Comparison of ENCODE assay signal across 24 cellular contexts in genomic region chrX:129427267-129427666, GRCh38.
DNase-seq lines count a peak whose midpoint lies in the region; ATAC-seq and TF ChIP-seq lines count a peak whose summit lies in the region.
"Had no signal": no experiment of that assay in that cellular context is flagged by ENCODE, and none has a peak within 500 bp of the region (broad histone marks: within the 10 kb centered on the region; RNA-seq: fewer than 3 reads in every experiment).

No MANE protein-coding gene starts in this region.

- H3K9me3 Mint-ChIP-seq in activated CD4-positive, alpha-beta T cell treated with anti-CD3 and anti-CD28 coated beads for 36 hours (ENCODE audit: low read depth) = peaks cover 3% of the 10 kb centered on the region
- H3K9me3 Mint-ChIP-seq in endodermal cell = peaks cover 79% of the 10 kb centered on the region

- CTCF ChIA-PET in activated CD4-positive, alpha-beta T cell treated with anti-CD3 and anti-CD28 coated beads for 36 hours (lab: Charles Lee) = no interaction called here

- H3K4me1 ChIP-seq in KMS-11 (ENCODE audit: low read depth, poor library complexity, severe bottlenecking) (peaks cover 15% of the 10 kb centered on the region), endodermal cell (ENCODE audit: control insufficient read depth, insufficient read depth, low read length) (no peaks in the 10 kb centered on the region)
- H3K4me1 ChIP-seq: BE2C, lower lobe of right lung, SJSA1 had no signal

- no peak overlapping the region for H2AFZ ChIP-seq in KMS-11 (ENCODE audit: low read depth)
- H2AFZ ChIP-seq: GM23248 had no signal

- H3K79me2 ChIP-seq in KMS-11 (ENCODE audit: insufficient read depth, low read depth) = no peaks in the 10 kb centered on the region

- no peak overlapping the region for H3K4me2 ChIP-seq in KMS-11

- no peaks in the 10 kb centered on the region for H3K36me3 ChIP-seq in KMS-11 (ENCODE audit: insufficient read depth)
- H3K36me3 ChIP-seq in endodermal cell (ENCODE audit: control insufficient read depth, insufficient read depth, low read length) = peaks cover 26% of the 10 kb centered on the region
- H3K36me3 ChIP-seq: BE2C, lower lobe of right lung, SJSA1 had no signal

- WGBS in endodermal cell (ENCODE audit: insufficient coverage in 1 of 2, insufficient read length in 1 of 2), 2 experiments = 100% methylated on average over 1 of the region's 1 CpG; no CpG with 5 or more reads in 1 of the 2 experiments

- H3K36me3 Mint-ChIP-seq in activated CD4-positive, alpha-beta T cell treated with anti-CD3 and anti-CD28 coated beads for 36 hours (ENCODE audit: low read depth) = no peaks in the 10 kb centered on the region
- peaks cover 60% of the 10 kb centered on the region for H3K36me3 Mint-ChIP-seq in endodermal cell (ENCODE audit: low read depth)
- H3K36me3 Mint-ChIP-seq: immature natural killer cell had no signal

- no peaks in the 10 kb centered on the region for H4K20me1 ChIP-seq in KMS-11 (ENCODE audit: insufficient read depth)

- intact Hi-C loops in activated CD4-positive, alpha-beta T cell treated with anti-CD3 and anti-CD28 coated beads for 36 hours (cut with DNase I, micrococcal nuclease) = no loop called here

- H3K4me3 Mint-ChIP-seq in activated CD4-positive, alpha-beta T cell treated with anti-CD3 and anti-CD28 coated beads for 36 hours = no peak overlapping the region
- H3K4me3 Mint-ChIP-seq in endodermal cell = no peak overlapping the region
- H3K4me3 Mint-ChIP-seq: immature natural killer cell had no signal

- POLR2A ChIA-PET in activated CD4-positive, alpha-beta T cell treated with anti-CD3 and anti-CD28 coated beads for 36 hours (lab: Charles Lee) = no interaction called here

- peak; percentile 5 for DNase-seq in activated CD4-positive, alpha-beta T cell treated with anti-CD3 and anti-CD28 coated beads for 36 hours
- no peak for DNase-seq in activated CD4-positive, alpha-beta T cell treated with anti-CD3 and anti-CD28 coated beads for 48 hours
- no peak for DNase-seq in endodermal cell
- no peak for DNase-seq in stimulated activated CD4-positive, alpha-beta T cell treated with anti-CD3 and anti-CD28 coated beads, Interleukin-15, amount 100 ng/mL, for 24 hours
- no peak for DNase-seq in iPS-NIHi7 (ENCODE audit: extremely low spot score)
- DNase-seq in kidney tubule cell (ENCODE audit: low spot score) = no peak
- DNase-seq: activated CD4-positive, alpha-beta T cell treated with anti-CD3 and anti-CD28 coated beads, Interleukin-2, amount 50 U/mL, for 4 hours; activated CD8-positive, alpha-beta memory T cell treated with anti-CD3 and anti-CD28 coated beads, Interleukin-2, amount 50 U/mL, for 4 hours; activated effector memory CD4-positive, alpha-beta T cell treated with Interleukin-2 at 50 U/mL for 16 hours; BE2C; cerebellar nuclear complex; COR-L47; GM23248; immature natural killer cell; lower lobe of right lung; NCI-H1048; NCI-H187 treated with DMSO at 0.1 percent for 48 hours; NCI-H446; NK-92 treated with Interleukin-12 subunit alpha and Interleukin-12 subunit beta, amount 100 ng/mL, for 24 hours; T-helper 2 cell had no signal

- no peak overlapping the region for H3K27ac ChIP-seq in KMS-11
- no peak overlapping the region for H3K27ac ChIP-seq in endodermal cell (ENCODE audit: low read depth, low read length)
- H3K27ac ChIP-seq: GM23248, lower lobe of right lung, SJSA1 had no signal

- H3K9ac ChIP-seq in KMS-11 (no peak overlapping the region), endodermal cell (ENCODE audit: extremely low read depth, low read length, poor library complexity, severe bottlenecking) (no peak overlapping the region)
- H3K9ac ChIP-seq: GM23248 had no signal

- TF ChIP-seq CTCF in KMS-11 (conservative IDR thresholded peaks at IDR 0.05; ENCODE audit: low read depth, low read length) (peak; percentile 44), endodermal cell (conservative IDR thresholded peaks at IDR 0.05) (peak; percentile 48)

- no peaks in the 10 kb centered on the region for H3K4me1 Mint-ChIP-seq in activated CD4-positive, alpha-beta T cell treated with anti-CD3 and anti-CD28 coated beads for 36 hours
- H3K4me1 Mint-ChIP-seq in endodermal cell = no peaks in the 10 kb centered on the region

- peaks cover 66% of the 10 kb centered on the region for H3K9me3 ChIP-seq in endodermal cell (ENCODE audit: control insufficient read depth, low read length)
- H3K9me3 ChIP-seq: BE2C, lower lobe of right lung, SJSA1 had no signal

- no peak overlapping the region for H3K27ac Mint-ChIP-seq in activated CD4-positive, alpha-beta T cell treated with anti-CD3 and anti-CD28 coated beads for 36 hours
- no peak overlapping the region for H3K27ac Mint-ChIP-seq in endodermal cell
- H3K27ac Mint-ChIP-seq: immature natural killer cell had no signal

- H3K27me3 Mint-ChIP-seq in activated CD4-positive, alpha-beta T cell treated with anti-CD3 and anti-CD28 coated beads for 36 hours = peaks cover 2% of the 10 kb centered on the region
- peaks cover 7% of the 10 kb centered on the region for H3K27me3 Mint-ChIP-seq in endodermal cell (ENCODE audit: insufficient read depth)

- H3K27me3 ChIP-seq in KMS-11 (ENCODE audit: insufficient read depth, low read depth) (no peaks in the 10 kb centered on the region), endodermal cell (ENCODE audit: control insufficient read depth, insufficient read depth, low read length, poor library complexity, severe bottlenecking) (no peaks in the 10 kb centered on the region)
- H3K27me3 ChIP-seq: BE2C, SJSA1 had no signal

- H3K4me3 ChIP-seq in KMS-11 (IDR thresholded peaks at IDR 0.05; ENCODE audit: insufficient read depth, low read depth, low read length) = no peak overlapping the region
- H3K4me3 ChIP-seq in endodermal cell (ENCODE audit: low read length) = no peak overlapping the region
- H3K4me3 ChIP-seq: GM23248, lower lobe of right lung, SJSA1 had no signal

- ATAC-seq in activated CD4-positive, alpha-beta T cell treated with anti-CD3 and anti-CD28 coated beads for 36 hours = no peak
- peak; percentile 51 for ATAC-seq in GM18909 (IDR thresholded peaks at IDR 0.05; ENCODE audit: poor library complexity, unreplicated experiment)
- ATAC-seq: lower lobe of right lung, Panc1 had no signal
